Comparison of ENCODE assay signal across 24 cellular contexts in the genomic region with DNA sequence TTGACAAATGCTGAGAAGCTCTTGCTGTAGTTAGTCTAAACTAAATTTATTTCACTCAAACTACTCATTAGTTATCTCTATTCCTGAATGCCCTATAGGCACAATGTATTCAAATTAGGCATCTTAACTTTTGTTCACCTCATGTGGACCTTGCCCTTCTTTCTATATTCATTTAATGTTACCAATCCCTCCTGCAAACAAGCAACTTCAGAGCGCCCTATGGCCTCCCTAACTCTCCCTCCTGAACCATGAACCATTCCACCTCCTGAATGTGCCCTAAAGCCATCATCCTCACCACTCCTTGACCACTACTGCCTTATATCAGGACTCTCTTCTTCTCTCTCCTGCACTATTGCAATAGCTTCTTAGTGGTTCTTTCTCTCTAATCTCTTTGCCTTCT.
"Had no signal": no experiment of that assay in that cellular context is flagged by ENCODE, and none has a peak within 500 bp of the region (broad histone marks: within the 10 kb centered on the region; RNA-seq: fewer than 3 reads in every experiment).

No MANE protein-coding gene starts in this region.

- H3K4me1 ChIP-seq: right atrium auricular region, right lobe of liver, tibial artery had no signal

- H3K36me3 ChIP-seq: heart right ventricle, left lung, lower lobe of right lung, ovary, right atrium auricular region, right lobe of liver, suprapubic skin, thoracic aorta, tibial artery, upper lobe of left lung had no signal

- H3K27me3 ChIP-seq: heart right ventricle, left lung, ovary, right atrium auricular region, right lobe of liver, suprapubic skin, tibial artery, upper lobe of left lung had no signal

- H3K27me3 Mint-ChIP-seq: naive thymus-derived CD4-positive, alpha-beta T cell; progenitor cell of endocrine pancreas; stimulated activated naive CD8-positive, alpha-beta T cell treated with anti-CD3 and anti-CD28 coated beads, Interleukin-15, Interleukin-2, amounts not matched to agents 100 ng/mL and 50 ng/mL, for 24 hours had no signal

- H3K27ac Mint-ChIP-seq: naive thymus-derived CD4-positive, alpha-beta T cell; natural killer cell treated with Interleukin-12 subunit alpha and Interleukin-12 subunit beta and Interleukin-15 and Interleukin-18, amount 100 ng/mL, for 72 hours; progenitor cell of endocrine pancreas; stimulated activated effector memory CD8-positive, alpha-beta T cell treated with anti-CD3 and anti-CD28 coated beads, Interleukin-12 subunit alpha, Interleukin-12 subunit beta, amount 100 ng/mL, for 72 hours; stimulated activated naive CD8-positive, alpha-beta T cell treated with anti-CD3 and anti-CD28 coated beads, Interleukin-15, Interleukin-2, amounts not matched to agents 100 ng/mL and 50 ng/mL, for 24 hours had no signal

- H3K4me3 Mint-ChIP-seq: naive thymus-derived CD4-positive, alpha-beta T cell; natural killer cell treated with Interleukin-12 subunit alpha and Interleukin-12 subunit beta and Interleukin-15 and Interleukin-18, amount 100 ng/mL, for 72 hours; stimulated activated effector memory CD8-positive, alpha-beta T cell treated with anti-CD3 and anti-CD28 coated beads, Interleukin-12 subunit alpha, Interleukin-12 subunit beta, amount 100 ng/mL, for 72 hours; stimulated activated naive CD8-positive, alpha-beta T cell treated with anti-CD3 and anti-CD28 coated beads, Interleukin-15, Interleukin-2, amounts not matched to agents 100 ng/mL and 50 ng/mL, for 24 hours had no signal

- ATAC-seq: heart right ventricle; left cardiac atrium; left lung; lower lobe of right lung; naive thymus-derived CD4-positive, alpha-beta T cell; natural killer cell treated with Interleukin-12 subunit alpha and Interleukin-12 subunit beta and Interleukin-15 and Interleukin-18, amount 100 ng/mL, for 72 hours; right lobe of liver; stimulated activated effector memory CD8-positive, alpha-beta T cell treated with anti-CD3 and anti-CD28 coated beads, Interleukin-12 subunit alpha, Interleukin-12 subunit beta, amount 100 ng/mL, for 72 hours had no signal

- H3K27ac ChIP-seq: heart right ventricle, left lung, lower lobe of right lung, ovary, right atrium auricular region, right lobe of liver, suprapubic skin, thoracic aorta, tibial artery, upper lobe of left lung had no signal

- H3K4me3 ChIP-seq: heart right ventricle, left lung, lower lobe of right lung, ovary, right atrium auricular region, right lobe of liver, suprapubic skin, thoracic aorta, tibial artery, upper lobe of left lung had no signal

- DNase-seq: heart right ventricle; hippocampal formation; kidney glomerular epithelial cell; left cardiac atrium; left lung; lower lobe of right lung; mammary epithelial cell; mesenchymal stem cell; naive thymus-derived CD4-positive, alpha-beta T cell; ovary; right lobe of liver; stimulated activated CD4-positive, alpha-beta T cell treated with anti-CD3 and anti-CD28 coated beads, Interleukin-12 subunit alpha, Interleukin-12 subunit beta, amount 100 ng/mL, for 4 hours; stimulated activated CD4-positive, alpha-beta T cell treated with anti-CD3 and anti-CD28 coated beads, Interleukin-15, amount 100 ng/mL, for 24 hours; stimulated activated CD4-positive, alpha-beta T cell treated with anti-CD3 and anti-CD28 coated beads, Interleukin-4, amount 100 ng/mL, for 24 hours; stimulated activated naive CD4-positive, alpha-beta T cell; tibial artery; upper lobe of left lung had no signal

- H3K9me3 Mint-ChIP-seq: naive thymus-derived CD4-positive, alpha-beta T cell; natural killer cell treated with Interleukin-12 subunit alpha and Interleukin-12 subunit beta and Interleukin-15 and Interleukin-18, amount 100 ng/mL, for 72 hours; stimulated activated effector memory CD8-positive, alpha-beta T cell treated with anti-CD3 and anti-CD28 coated beads, Interleukin-12 subunit alpha, Interleukin-12 subunit beta, amount 100 ng/mL, for 72 hours; stimulated activated naive CD8-positive, alpha-beta T cell treated with anti-CD3 and anti-CD28 coated beads, Interleukin-15, Interleukin-2, amounts not matched to agents 100 ng/mL and 50 ng/mL, for 24 hours had no signal

- H3K36me3 Mint-ChIP-seq: naive thymus-derived CD4-positive, alpha-beta T cell; natural killer cell treated with Interleukin-12 subunit alpha and Interleukin-12 subunit beta and Interleukin-15 and Interleukin-18, amount 100 ng/mL, for 72 hours; stimulated activated effector memory CD8-positive, alpha-beta T cell treated with anti-CD3 and anti-CD28 coated beads, Interleukin-12 subunit alpha, Interleukin-12 subunit beta, amount 100 ng/mL, for 72 hours had no signal

- H3K9me3 ChIP-seq: heart right ventricle, left lung, lower lobe of right lung, ovary, right atrium auricular region, right lobe of liver, suprapubic skin, thoracic aorta, tibial artery, upper lobe of left lung had no signal
